In the genomic region with DNA sequence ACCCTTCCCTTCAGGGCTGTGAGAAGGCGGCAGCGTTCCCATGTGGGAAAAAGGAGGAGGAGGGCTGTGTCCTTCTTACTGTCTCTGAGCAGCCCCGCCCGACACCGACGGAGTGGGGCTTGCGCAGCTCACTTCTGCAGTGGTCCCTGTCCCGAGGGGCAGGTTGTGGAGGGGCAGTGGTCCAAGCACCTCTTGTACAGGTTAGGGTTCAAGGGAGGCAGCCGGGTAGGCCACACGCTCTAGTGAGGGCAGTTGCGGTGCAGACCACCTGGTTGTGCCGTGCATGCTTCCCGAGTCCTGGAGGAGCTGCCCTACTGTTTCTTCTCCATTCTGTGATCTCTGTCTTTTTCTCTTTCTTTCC, we compare ENCODE assay signal across 28 cellular contexts. TPM values are rescaled to one million over a fixed set of nuclear protein-coding genes. Genes with fewer than 3 reads are reported as not detected.
"Had no signal": no experiment of that assay in that cellular context is flagged by ENCODE, and none has a peak within 500 bp of the region (broad histone marks: within the 10 kb centered on the region; RNA-seq: fewer than 3 reads in every experiment).

No MANE protein-coding gene starts in this region.

- H3K9me3 Mint-ChIP-seq: activated CD4-positive, alpha-beta memory T cell treated with anti-CD3 and anti-CD28 coated beads, Interleukin-2, amount 10 ng/mL, durations not matched to agents 7 days and 5 days; activated CD4-positive, alpha-beta T cell treated with anti-CD3 and anti-CD28 coated beads, Interleukin-2, amount 10 ng/mL, durations not matched to agents 7 days and 5 days; activated naive CD8-positive, alpha-beta T cell treated with anti-CD3 and anti-CD28 coated beads, Interleukin-2, amount 50 U/mL, for 24 hours; activated T-cell treated with anti-CD3 and anti-CD28 coated beads, Interleukin-2, amount 50 U/mL, for 72 hours; dendritic cell treated with granulocyte-macrophage colony-stimulating factor and Interleukin-4, amounts not matched to agents 40 ng/mL and 50 ng/mL, for 4 days; nephron progenitor cell; stimulated activated memory B cell treated with anti-CD40 and anti-IgM and Interleukin-4, amounts not matched to agents 10 μg/mL and 1 μg/mL and 100 μg/mL, for 72 hours; stimulated activated naive CD8-positive, alpha-beta T cell treated with anti-CD3 and anti-CD28 coated beads, Interleukin-15, amount 100 ng/mL, for 72 hours had no signal

- DNase-seq: activated CD4-positive, alpha-beta memory T cell treated with anti-CD3 and anti-CD28 coated beads, Interleukin-2, amount 10 ng/mL, durations not matched to agents 7 days and 5 days; activated CD4-positive, alpha-beta T cell treated with anti-CD3 and anti-CD28 coated beads for 1 hour; activated CD4-positive, alpha-beta T cell treated with anti-CD3 and anti-CD28 coated beads, Interleukin-2, amount 10 ng/mL, durations not matched to agents 7 days and 5 days; activated effector memory CD4-positive, alpha-beta T cell treated with Interleukin-2 at 50 U/mL for 16 hours; activated naive CD4-positive, alpha-beta T cell treated with anti-CD3 and anti-CD28 coated beads, Interleukin-2, amount 50 U/mL, for 16 hours; activated naive CD8-positive, alpha-beta T cell treated with anti-CD3 and anti-CD28 coated beads, Interleukin-2, amount 50 U/mL, for 24 hours; activated T-cell treated with anti-CD3 and anti-CD28 coated beads, Interleukin-2, amount 50 U/mL, for 72 hours; central memory CD4-positive, alpha-beta T cell; esophagus squamous epithelium; foreskin melanocyte; left cardiac atrium; left ventricle myocardium superior; nephron progenitor cell; nucleus accumbens; psoas muscle; sigmoid colon; small intestine; stimulated activated CD4-positive, alpha-beta T cell treated with anti-CD3 and anti-CD28 coated beads, Interleukin-4, amount 100 ng/mL, for 24 hours; stimulated activated naive CD8-positive, alpha-beta T cell treated with anti-CD3 and anti-CD28 coated beads, Interleukin-15, amount 100 ng/mL, for 72 hours; substantia nigra; T-helper 2 cell; upper lobe of right lung had no signal

- ATAC-seq: activated naive CD8-positive, alpha-beta T cell treated with anti-CD3 and anti-CD28 coated beads, Interleukin-2, amount 50 U/mL, for 24 hours; activated T-cell treated with anti-CD3 and anti-CD28 coated beads, Interleukin-2, amount 50 U/mL, for 72 hours; left cardiac atrium; left ventricle myocardium superior; psoas muscle; stimulated activated memory B cell treated with anti-CD40 and anti-IgM and Interleukin-4, amounts not matched to agents 10 μg/mL and 1 μg/mL and 100 μg/mL, for 72 hours; stimulated activated naive CD8-positive, alpha-beta T cell treated with anti-CD3 and anti-CD28 coated beads, Interleukin-15, amount 100 ng/mL, for 72 hours; upper lobe of right lung had no signal

- H3K27ac Mint-ChIP-seq: activated CD4-positive, alpha-beta memory T cell treated with anti-CD3 and anti-CD28 coated beads, Interleukin-2, amount 10 ng/mL, durations not matched to agents 7 days and 5 days; activated CD4-positive, alpha-beta T cell treated with anti-CD3 and anti-CD28 coated beads, Interleukin-2, amount 10 ng/mL, durations not matched to agents 7 days and 5 days; activated naive CD8-positive, alpha-beta T cell treated with anti-CD3 and anti-CD28 coated beads, Interleukin-2, amount 50 U/mL, for 24 hours; activated T-cell treated with anti-CD3 and anti-CD28 coated beads, Interleukin-2, amount 50 U/mL, for 72 hours; dendritic cell treated with granulocyte-macrophage colony-stimulating factor and Interleukin-4, amounts not matched to agents 40 ng/mL and 50 ng/mL, for 4 days; nephron progenitor cell; stimulated activated memory B cell treated with anti-CD40 and anti-IgM and Interleukin-4, amounts not matched to agents 10 μg/mL and 1 μg/mL and 100 μg/mL, for 72 hours had no signal

- H3K27me3 Mint-ChIP-seq: stimulated activated memory B cell treated with anti-CD40 and anti-IgM and Interleukin-4, amounts not matched to agents 10 μg/mL and 1 μg/mL and 100 μg/mL, for 72 hours had no signal

- H3K4me3 Mint-ChIP-seq: activated CD4-positive, alpha-beta memory T cell treated with anti-CD3 and anti-CD28 coated beads, Interleukin-2, amount 10 ng/mL, durations not matched to agents 7 days and 5 days; activated CD4-positive, alpha-beta T cell treated with anti-CD3 and anti-CD28 coated beads, Interleukin-2, amount 10 ng/mL, durations not matched to agents 7 days and 5 days; activated naive CD8-positive, alpha-beta T cell treated with anti-CD3 and anti-CD28 coated beads, Interleukin-2, amount 50 U/mL, for 24 hours; dendritic cell treated with granulocyte-macrophage colony-stimulating factor and Interleukin-4, amounts not matched to agents 40 ng/mL and 50 ng/mL, for 4 days; stimulated activated memory B cell treated with anti-CD40 and anti-IgM and Interleukin-4, amounts not matched to agents 10 μg/mL and 1 μg/mL and 100 μg/mL, for 72 hours; stimulated activated naive CD8-positive, alpha-beta T cell treated with anti-CD3 and anti-CD28 coated beads, Interleukin-15, amount 100 ng/mL, for 72 hours had no signal

RNA-seq across cellular contexts. Expression of a gene that starts 48.5 kb away (rescaled TPM):
- total RNA-seq: activated CD4-positive, alpha-beta memory T cell treated with anti-CD3 and anti-CD28 coated beads, Interleukin-2, amount 10 ng/mL, durations not matched to agents 7 days and 5 days; activated CD4-positive, alpha-beta T cell treated with anti-CD3 and anti-CD28 coated beads, Interleukin-2, amount 10 ng/mL, durations not matched to agents 7 days and 5 days; activated T-cell treated with anti-CD3 and anti-CD28 coated beads, Interleukin-2, amount 50 U/mL, for 72 hours; breast epithelium; esophagus squamous epithelium; glomerular endothelial cell; lung microvascular endothelial cell; mucosa of gallbladder; sigmoid colon; upper lobe of right lung had no signal
